ENCODE assay signal across 8 cellular contexts in genomic region chr6:43771210-43771857, GRCh38. TPM values are rescaled to one million over a fixed set of nuclear protein-coding genes. Genes with fewer than 3 reads are reported as not detected.
DNase-seq lines count a peak whose midpoint lies in the region; ATAC-seq and TF ChIP-seq lines count a peak whose summit lies in the region.

No MANE protein-coding gene starts in this region.

- no peaks in the 10 kb centered on the region for H3K9me3 Mint-ChIP-seq in activated naive CD8-positive, alpha-beta T cell (ENCODE audit: low read depth)

- H3K9ac ChIP-seq in parathyroid adenoma = peak overlapping the region; percentile 97

- peaks cover 35% of the 10 kb centered on the region for H3K79me2 ChIP-seq in parathyroid adenoma

- intact Hi-C loops in uterus (cut with DNase I; ENCODE audit: low total_unique reads) = loop anchor here (2.0 to 10.0 kb wide), 4 partner anchors 104 to 303 kb away; no protein-coding TSS in a partner anchor

- no peaks in the 10 kb centered on the region for H3K36me3 ChIP-seq in SJCRH30
- H3K36me3 ChIP-seq in cardiac muscle cell = peaks cover 11% of the 10 kb centered on the region
- no peaks in the 10 kb centered on the region for H3K36me3 ChIP-seq in parathyroid adenoma (ENCODE audit: control insufficient read depth, insufficient read depth, low read length)
- H3K36me3 ChIP-seq in uterus = no peaks in the 10 kb centered on the region

- peak overlapping the region; percentile 85 for H3K4me2 ChIP-seq in parathyroid adenoma (ENCODE audit: low read length)

- H3K27me3 Mint-ChIP-seq in activated naive CD8-positive, alpha-beta T cell = peaks cover 6% of the 10 kb centered on the region

- H3K27ac ChIP-seq in SJCRH30 = peak overlapping the region; percentile 22; the same call in 1 of the 2 replicates
- H3K27ac ChIP-seq in cardiac muscle cell = peak overlapping the region; percentile 90
- peak overlapping the region; percentile 99 for H3K27ac ChIP-seq in parathyroid adenoma
- peak overlapping the region; percentile 89 for H3K27ac ChIP-seq in uterus

- H3K4me3 ChIP-seq in SJCRH30 (peak overlapping the region; percentile 76), cardiac muscle cell (peak overlapping the region; percentile 98), parathyroid adenoma (ENCODE audit: low read depth, low read length) (peak overlapping the region; percentile 99), uterus (peak overlapping the region; percentile 74 to 88)

- no peaks in the 10 kb centered on the region for H3K36me3 Mint-ChIP-seq in activated naive CD8-positive, alpha-beta T cell

- peak overlapping the region; percentile 98 for H2AFZ ChIP-seq in parathyroid adenoma

- peak; percentile 21 to 25 for TF ChIP-seq POLR2A in uterus (IDR thresholded peaks at IDR 0.05)

- H3K4me3 Mint-ChIP-seq in activated naive CD8-positive, alpha-beta T cell = peak overlapping the region; percentile 67

- H3K27me3 ChIP-seq in SJCRH30 (no peaks in the 10 kb centered on the region), cardiac muscle cell (no peaks in the 10 kb centered on the region), parathyroid adenoma (ENCODE audit: control insufficient read depth, insufficient read depth, low read length) (no peaks in the 10 kb centered on the region), uterus (no peaks in the 10 kb centered on the region)

- peaks cover 26% of the 10 kb centered on the region for H3K4me1 Mint-ChIP-seq in activated naive CD8-positive, alpha-beta T cell (ENCODE audit: low read depth)

- no peak overlapping the region for H3K27ac Mint-ChIP-seq in activated naive CD8-positive, alpha-beta T cell

- peak; percentile 28 for ATAC-seq in HG02571 (IDR thresholded peaks at IDR 0.05; ENCODE audit: unreplicated experiment)

- H3K9me3 ChIP-seq in SJCRH30 (replicated peaks) (no peaks in the 10 kb centered on the region), cardiac muscle cell (ENCODE audit: low read depth) (no peaks in the 10 kb centered on the region), parathyroid adenoma (ENCODE audit: control insufficient read depth, low read length) (no peaks in the 10 kb centered on the region), uterus (no peaks in the 10 kb centered on the region)

- H3K4me1 ChIP-seq in SJCRH30 (peaks cover 29% of the 10 kb centered on the region; the same call in 1 of the 2 replicates), cardiac muscle cell (ENCODE audit: low read depth) (peaks cover 14% of the 10 kb centered on the region), parathyroid adenoma (peaks cover 35% of the 10 kb centered on the region), uterus (peaks cover 0 to 5% of the 10 kb centered on the region in 2 donors)

- no peak for TF ChIP-seq CTCF in cardiac muscle cell (IDR thresholded peaks at IDR 0.05; ENCODE audit: low read depth, low read length)
- peak; percentile 16 for TF ChIP-seq CTCF in parathyroid adenoma (IDR thresholded peaks at IDR 0.05)
- TF ChIP-seq CTCF in uterus (IDR thresholded peaks at IDR 0.05) = peak in 2 of 4 experiments; percentile 10

- DNase-seq in COLO668 (lab: John Stamatoyannopoulos, UW; ENCODE audit: unreplicated experiment) (peak; percentile 65), SJCRH30 (peak; percentile 43 to 56), cardiac muscle cell (ENCODE audit: low read depth in 1 of 2, low spot score in 1 of 2) (peak; percentile 53 to 69), uterus (peak; percentile 64 to 67), NCI-H2107 treated with DMSO at 0.1 percent for 48 hours (lab: John Stamatoyannopoulos, UW; ENCODE audit: unreplicated experiment) (no peak)

RNA-seq across cellular contexts. Expression of gene VEGFA, which starts 1.3 kb away (rescaled TPM):
- 27.0 and 31.6 TPM in 2 replicates for total RNA-seq in SJCRH30 (2014; rRNA removed; shearing (Covaris generic))
- total RNA-seq in cardiac muscle cell (409 and 626 TPM in 2 replicates), uterus (100 to 1,000 TPM in 3 of 4 donors, 10 to 100 TPM in 1; 81.0 to 247 (median 156) TPM)
- polyA plus RNA-seq in cardiac muscle cell = 199 and 228 TPM in 2 replicates

Comparison
In these comparisons a context has a peak if more than half of its experiments do, and no peak if none do; other contexts are left out.
1. H3K27ac ChIP-seq: peak in every context shown above with its lines; median percentile 99 in parathyroid adenoma; 90 in cardiac muscle cell; 89 in uterus; 22 in SJCRH30.